ENCODE assay signal across 32 cellular contexts in genomic region chr19:54918499-54918898, GRCh38. TPM values are rescaled to one million over a fixed set of nuclear protein-coding genes. Genes with fewer than 3 reads are reported as not detected.
"Had no signal": no experiment of that assay in that cellular context is flagged by ENCODE, and none has a peak within 500 bp of the region (broad histone marks: within the 10 kb centered on the region; RNA-seq: fewer than 3 reads in every experiment).

No MANE protein-coding gene starts in this region.

- DNase-seq: cerebellar nuclear complex; effector CD4-positive, alpha-beta T cell; foreskin fibroblast; gastrocnemius medialis; head of caudate nucleus; kidney; left cardiac atrium; left lung; mesenchymal stem cell; midbrain; naive thymus-derived CD4-positive, alpha-beta T cell; stimulated activated CD4-positive, alpha-beta T cell treated with anti-CD3 and anti-CD28 coated beads, Interleukin-4, amount 100 ng/mL, for 4 hours; stimulated activated naive B cell treated with anti-CD40 and anti-IgM and Interleukin-4, amounts not matched to agents 10 μg/mL and 1 μg/mL and 100 μg/mL, for 72 hours; transverse colon; upper lobe of right lung; uterus had no signal

- H3K27ac Mint-ChIP-seq: naive thymus-derived CD4-positive, alpha-beta T cell; stimulated activated naive B cell treated with anti-CD40 and anti-IgM and Interleukin-4, amounts not matched to agents 10 μg/mL and 1 μg/mL and 100 μg/mL, for 72 hours; stimulated activated naive CD8-positive, alpha-beta T cell treated with anti-CD3 and anti-CD28 coated beads, Interleukin-15, Interleukin-2, amounts not matched to agents 100 ng/mL and 50 ng/mL, for 24 hours had no signal

- H3K27me3 ChIP-seq: gastrocnemius medialis, right atrium auricular region, upper lobe of right lung, uterus had no signal

- H3K79me2 ChIP-seq: parathyroid adenoma had no signal

- H2AFZ ChIP-seq: parathyroid adenoma had no signal

- H3K9ac ChIP-seq: parathyroid adenoma had no signal

- H3K27ac ChIP-seq: dorsolateral prefrontal cortex, epithelial cell of prostate, gastrocnemius medialis, left lung, parathyroid adenoma, prostate gland, right atrium auricular region, thoracic aorta, transverse colon, upper lobe of right lung, uterus had no signal

- H3K9me3 ChIP-seq: gastrocnemius medialis, left lung, prostate gland, right atrium auricular region, thoracic aorta, transverse colon, upper lobe of right lung, uterus had no signal

- H3K4me1 ChIP-seq: gastrocnemius medialis, parathyroid adenoma, prostate gland, right atrium auricular region, transverse colon, upper lobe of right lung, uterus had no signal

- H3K36me3 ChIP-seq: gastrocnemius medialis, left lung, prostate gland, right atrium auricular region, thoracic aorta, transverse colon, upper lobe of right lung, uterus had no signal

- H3K36me3 Mint-ChIP-seq: stimulated activated naive B cell treated with anti-CD40 and anti-IgM and Interleukin-4, amounts not matched to agents 10 μg/mL and 1 μg/mL and 100 μg/mL, for 72 hours had no signal

- H3K4me2 ChIP-seq: smooth muscle cell had no signal

- H3K4me3 Mint-ChIP-seq: naive thymus-derived CD4-positive, alpha-beta T cell; stimulated activated naive B cell treated with anti-CD40 and anti-IgM and Interleukin-4, amounts not matched to agents 10 μg/mL and 1 μg/mL and 100 μg/mL, for 72 hours; stimulated activated naive CD8-positive, alpha-beta T cell treated with anti-CD3 and anti-CD28 coated beads, Interleukin-15, Interleukin-2, amounts not matched to agents 100 ng/mL and 50 ng/mL, for 24 hours had no signal

- H3K4me3 ChIP-seq: dorsolateral prefrontal cortex, gastrocnemius medialis, left lung, prostate gland, right atrium auricular region, smooth muscle cell, thoracic aorta, transverse colon, upper lobe of right lung, uterus had no signal

- H3K9me3 Mint-ChIP-seq: stimulated activated naive B cell treated with anti-CD40 and anti-IgM and Interleukin-4, amounts not matched to agents 10 μg/mL and 1 μg/mL and 100 μg/mL, for 72 hours; stimulated activated naive CD8-positive, alpha-beta T cell treated with anti-CD3 and anti-CD28 coated beads, Interleukin-15, Interleukin-2, amounts not matched to agents 100 ng/mL and 50 ng/mL, for 24 hours had no signal

- ATAC-seq: esophagus mucosa; gastrocnemius medialis; left cardiac atrium; left lung; naive thymus-derived CD4-positive, alpha-beta T cell; sciatic nerve; stimulated activated naive B cell treated with anti-CD40 and anti-IgM and Interleukin-4, amounts not matched to agents 10 μg/mL and 1 μg/mL and 100 μg/mL, for 72 hours; upper lobe of right lung had no signal

RNA-seq across cellular contexts. Expression of gene NCR1, which starts 12.6 kb away (rescaled TPM):
- total RNA-seq: gastrocnemius medialis, glomerular endothelial cell, left cardiac atrium, lower leg skin, lung microvascular endothelial cell, right atrium auricular region, smooth muscle cell had no signal
- polyA plus RNA-seq: naive thymus-derived CD4-positive, alpha-beta T cell; neural cell had no signal

RNA-seq across cellular contexts. Expression of gene NLRP7, which starts 28.8 kb away (rescaled TPM):
- total RNA-seq: esophagus mucosa; gastrocnemius medialis; glomerular endothelial cell; left cardiac atrium; lower leg skin; lung microvascular endothelial cell; mucosa of gallbladder; naive thymus-derived CD4-positive, alpha-beta T cell; osteoblast; right atrium auricular region; sciatic nerve; thoracic aorta; transverse colon; upper lobe of right lung had no signal
- polyA plus RNA-seq: naive thymus-derived CD4-positive, alpha-beta T cell; neural cell had no signal

RNA-seq across cellular contexts. Expression of gene FCAR, which starts 44.5 kb away (rescaled TPM):
- total RNA-seq: glomerular endothelial cell, lung microvascular endothelial cell, mucosa of gallbladder, osteoblast, prostate gland, smooth muscle cell, transverse colon had no signal
- polyA plus RNA-seq: naive thymus-derived CD4-positive, alpha-beta T cell; neural cell; smooth muscle cell had no signal

RNA-seq across cellular contexts. Expression of gene NLRP2, which starts 47.7 kb away (rescaled TPM):
- polyA plus RNA-seq: neural cell had no signal
